Comparison of ENCODE assay signal across 17 cellular contexts in genomic region chr22:22400099-22400498, GRCh38.
"Had no signal": no experiment of that assay in that cellular context is flagged by ENCODE, and none has a peak within 500 bp of the region (broad histone marks: within the 10 kb centered on the region; RNA-seq: fewer than 3 reads in every experiment).

No MANE protein-coding gene starts in this region.

- DNase-seq: activated CD4-positive, alpha-beta T cell treated with anti-CD3 and anti-CD28 coated beads, Interleukin-2, amount 50 U/mL, for 4 hours; activated naive CD8-positive, alpha-beta T cell treated with anti-CD3 and anti-CD28 coated beads for 36 hours; activated T-cell treated with anti-CD3 and anti-CD28 coated beads for 4 hours; amniotic stem cell; effector CD8-positive, alpha-beta T cell; esophagus squamous epithelium; left cardiac atrium; lower lobe of right lung; retina; stimulated activated naive B cell treated with anti-CD40 and anti-IgM and Interleukin-4, amounts not matched to agents 10 μg/mL and 1 μg/mL and 100 μg/mL, for 72 hours; T-helper 2 cell; upper lobe of left lung had no signal

- H3K4me3 ChIP-seq: esophagus squamous epithelium, lower lobe of right lung, thoracic aorta, upper lobe of left lung had no signal

- H3K9me3 Mint-ChIP-seq: activated naive CD8-positive, alpha-beta T cell treated with anti-CD3 and anti-CD28 coated beads for 36 hours; activated T-helper 1 cell treated with anti-CD3 and anti-CD28 coated beads, Interleukin-12 subunit alpha, Interleukin-12 subunit beta, Interleukin-2, Interleukin-4 antibody, amounts not matched to agents 30 ng/mL and 10 ng/mL and 1 ng/mL, durations not matched to agents 14 hours and 24 hours and 36 hours; natural killer cell treated with Interleukin-12 subunit alpha and Interleukin-12 subunit beta and Interleukin-15 and Interleukin-18, amount 100 ng/mL, for 72 hours; stimulated activated naive B cell treated with anti-CD40 and anti-IgM and Interleukin-4, amounts not matched to agents 10 μg/mL and 1 μg/mL and 100 μg/mL, for 72 hours had no signal

- H3K9me3 ChIP-seq: esophagus squamous epithelium, lower lobe of right lung, neutrophil, thoracic aorta, upper lobe of left lung had no signal

- H3K4me1 ChIP-seq: lower lobe of right lung had no signal

- H3K27me3 Mint-ChIP-seq: stimulated activated naive B cell treated with anti-CD40 and anti-IgM and Interleukin-4, amounts not matched to agents 10 μg/mL and 1 μg/mL and 100 μg/mL, for 72 hours had no signal

- H3K36me3 ChIP-seq: esophagus squamous epithelium, lower lobe of right lung, neutrophil, thoracic aorta, upper lobe of left lung had no signal

- H3K27ac ChIP-seq: esophagus squamous epithelium, lower lobe of right lung, neutrophil, thoracic aorta, upper lobe of left lung, VCaP had no signal

- H3K27ac Mint-ChIP-seq: activated naive CD8-positive, alpha-beta T cell treated with anti-CD3 and anti-CD28 coated beads for 36 hours; activated T-helper 1 cell treated with anti-CD3 and anti-CD28 coated beads, Interleukin-12 subunit alpha, Interleukin-12 subunit beta, Interleukin-2, Interleukin-4 antibody, amounts not matched to agents 30 ng/mL and 10 ng/mL and 1 ng/mL, durations not matched to agents 14 hours and 24 hours and 36 hours; natural killer cell treated with Interleukin-12 subunit alpha and Interleukin-12 subunit beta and Interleukin-15 and Interleukin-18, amount 100 ng/mL, for 72 hours; stimulated activated naive B cell treated with anti-CD40 and anti-IgM and Interleukin-4, amounts not matched to agents 10 μg/mL and 1 μg/mL and 100 μg/mL, for 72 hours had no signal

- H3K27me3 ChIP-seq: upper lobe of left lung had no signal

- ATAC-seq: left cardiac atrium; lower lobe of right lung; natural killer cell treated with Interleukin-12 subunit alpha and Interleukin-12 subunit beta and Interleukin-15 and Interleukin-18, amount 100 ng/mL, for 72 hours; stimulated activated naive B cell treated with anti-CD40 and anti-IgM and Interleukin-4, amounts not matched to agents 10 μg/mL and 1 μg/mL and 100 μg/mL, for 72 hours had no signal

- H3K36me3 Mint-ChIP-seq: activated naive CD8-positive, alpha-beta T cell treated with anti-CD3 and anti-CD28 coated beads for 36 hours; natural killer cell treated with Interleukin-12 subunit alpha and Interleukin-12 subunit beta and Interleukin-15 and Interleukin-18, amount 100 ng/mL, for 72 hours; stimulated activated naive B cell treated with anti-CD40 and anti-IgM and Interleukin-4, amounts not matched to agents 10 μg/mL and 1 μg/mL and 100 μg/mL, for 72 hours had no signal

- H3K4me1 Mint-ChIP-seq: activated naive CD8-positive, alpha-beta T cell treated with anti-CD3 and anti-CD28 coated beads for 36 hours had no signal

- H3K4me3 Mint-ChIP-seq: activated naive CD8-positive, alpha-beta T cell treated with anti-CD3 and anti-CD28 coated beads for 36 hours; activated T-helper 1 cell treated with anti-CD3 and anti-CD28 coated beads, Interleukin-12 subunit alpha, Interleukin-12 subunit beta, Interleukin-2, Interleukin-4 antibody, amounts not matched to agents 30 ng/mL and 10 ng/mL and 1 ng/mL, durations not matched to agents 14 hours and 24 hours and 36 hours; natural killer cell treated with Interleukin-12 subunit alpha and Interleukin-12 subunit beta and Interleukin-15 and Interleukin-18, amount 100 ng/mL, for 72 hours; stimulated activated naive B cell treated with anti-CD40 and anti-IgM and Interleukin-4, amounts not matched to agents 10 μg/mL and 1 μg/mL and 100 μg/mL, for 72 hours had no signal
